8 cellular contexts compared by ENCODE assay signal in genomic region chr20:50788045-50788867, GRCh38. TPM values are rescaled to one million over a fixed set of nuclear protein-coding genes. Genes with fewer than 3 reads are reported as not detected.
A peak's percentile ranks its signal among the peaks of the same experiment; 100 is the strongest.
DNase-seq lines count a peak whose midpoint lies in the region; ATAC-seq and TF ChIP-seq lines count a peak whose summit lies in the region.

No MANE protein-coding gene starts in this region.

- H3K27me3 ChIP-seq in BE2C (no peaks in the 10 kb centered on the region), muscle layer of duodenum (ENCODE audit: low read depth, low read length) (no peaks in the 10 kb centered on the region)

- no peak overlapping the region for H3K4me3 Mint-ChIP-seq in naive thymus-derived CD8-positive, alpha-beta T cell

- peaks cover 0 to 3% (median 0%) of the 10 kb centered on the region in 5 donors for H3K27me3 Mint-ChIP-seq in naive thymus-derived CD8-positive, alpha-beta T cell

- H3K36me3 ChIP-seq in BE2C (no peaks in the 10 kb centered on the region), muscle layer of duodenum (ENCODE audit: control insufficient read depth in 1 of 2, insufficient read depth in 2 of 2, low read length in 2 of 2) (no peaks in the 10 kb centered on the region)

- POLR2A ChIA-PET in naive thymus-derived CD8-positive, alpha-beta T cell (lab: Charles Lee) = interaction anchor here (1.2 to 11.3 kb wide), 2 partner anchors 140 to 170 kb away, joined by 5 to 272 read pairs; partner anchors contain the start of genes ADNP, DPM1 and MOCS3

- H3K36me3 Mint-ChIP-seq in naive thymus-derived CD8-positive, alpha-beta T cell = no peaks in the 10 kb centered on the region

- ATAC-seq in HG02840 (IDR thresholded peaks at IDR 0.05; ENCODE audit: low FRiP score, unreplicated experiment) = no peak
- no peak for ATAC-seq in naive thymus-derived CD8-positive, alpha-beta T cell

- peak; percentile 25 for DNase-seq in BE2C
- DNase-seq in KBM-7 = peak; percentile 54
- DNase-seq in astrocyte of the cerebellum (ENCODE audit: low read depth) = peak; percentile 38
- DNase-seq in stimulated activated CD8-positive, alpha-beta memory T cell treated with anti-CD3 and anti-CD28 coated beads, Interleukin-4, amount 100 ng/mL, for 48 hours = no peak
- no peak for DNase-seq in OCI-M2 (lab: John Stamatoyannopoulos, UW; ENCODE audit: unreplicated experiment)
- no peak for DNase-seq in naive thymus-derived CD8-positive, alpha-beta T cell

- H3K4me1 ChIP-seq in BE2C (peaks cover 15% of the 10 kb centered on the region), muscle layer of duodenum (ENCODE audit: control insufficient read depth in 1 of 2, insufficient read depth in 2 of 2, low read length in 2 of 2) (peaks cover 13% of the 10 kb centered on the region in 2 donors)

- in situ Hi-C loops in KBM-7 (cut with MboI; ENCODE audit: low pct_unique_long_range_greater_than_20kb, low sequenced_read_pairs) (no loop called here), astrocyte of the cerebellum (cut with HindIII; ENCODE audit: low sequenced_read_pairs) (no loop called here)

- TF ChIP-seq CTCF in BE2C (IDR thresholded peaks at IDR 0.05; ENCODE audit: low read depth, low read length) (peak; percentile 55), astrocyte of the cerebellum (IDR thresholded peaks at IDR 0.05; ENCODE audit: low read depth, low read length, missing control alignments) (peak; percentile 70)

- H3K9me3 ChIP-seq in BE2C (no peaks in the 10 kb centered on the region), muscle layer of duodenum (ENCODE audit: control insufficient read depth in 1 of 2, low read length in 2 of 2) (no peaks in the 10 kb centered on the region)

- H3K4me3 ChIP-seq in BE2C (ENCODE audit: low read depth, low read length) (no peak overlapping the region), astrocyte of the cerebellum (ENCODE audit: low read depth, low read length) (no peak overlapping the region), muscle layer of duodenum (ENCODE audit: low read depth in 1 of 2, low read length in 2 of 2) (no peak overlapping the region)

- H3K4me1 Mint-ChIP-seq in naive thymus-derived CD8-positive, alpha-beta T cell = peaks cover 0 to 9% (median 3%) of the 10 kb centered on the region in 4 donors

- H3K27ac Mint-ChIP-seq in naive thymus-derived CD8-positive, alpha-beta T cell = peak overlapping the region in 2 of 10 donors; percentile 22 to 24

- no peaks in the 10 kb centered on the region for H3K9me3 Mint-ChIP-seq in naive thymus-derived CD8-positive, alpha-beta T cell

- peak overlapping the region; percentile 22 for H3K27ac ChIP-seq in muscle layer of duodenum (ENCODE audit: low read length)

RNA-seq across cellular contexts. Expression of gene BCAS4, which starts 6.6 kb away (rescaled TPM):
- 14.5 TPM for polyA plus RNA-seq in BE2C (2012; ENCODE audit: insufficient read depth, insufficient read length, low read depth)
- 10 to 100 TPM; 77.4 to 89.9 TPM for total RNA-seq in naive thymus-derived CD8-positive, alpha-beta T cell
- 10 to 100 TPM; 33.5 to 51.5 (median 39.9) TPM for polyA plus RNA-seq in naive thymus-derived CD8-positive, alpha-beta T cell

RNA-seq across cellular contexts. Expression of gene PARD6B, which starts 56.9 kb away (rescaled TPM):
- 1.4 TPM for polyA plus RNA-seq in BE2C (2012; ENCODE audit: insufficient read depth, insufficient read length, low read depth)
- 10 to 100 TPM in 1 of 2 experiments, 1 to 10 TPM in 1; 9.4 to 12.0 TPM for total RNA-seq in naive thymus-derived CD8-positive, alpha-beta T cell
- polyA plus RNA-seq in naive thymus-derived CD8-positive, alpha-beta T cell = 1 to 10 TPM in 2 of 3 donors, under 1 TPM in 1; 0.49 to 2.0 (median 1.4) TPM

Comparison
In these comparisons a context has a peak if more than half of its experiments do, and no peak if none do; other contexts are left out.
1. DNase-seq: peak in BE2C (single experiment), KBM-7 (single experiment) and astrocyte of the cerebellum (single experiment); none in stimulated activated CD8-positive, alpha-beta memory T cell treated with anti-CD3 and anti-CD28 coated beads, Interleukin-4, amount 100 ng/mL, for 48 hours (single experiment), OCI-M2 (single experiment) and naive thymus-derived CD8-positive, alpha-beta T cell (0 of 10).